Comparison of ENCODE assay signal across 8 cellular contexts in genomic region chr1:87426846-87427245, GRCh38.
DNase-seq lines count a peak whose midpoint lies in the region; ATAC-seq, FAIRE-seq and TF ChIP-seq lines count a peak whose summit lies in the region.
"Not testable (repeated sequence)": the region's sequence is repeated elsewhere in the genome, so short reads cannot be mapped to it uniquely, and the experiment has no call there.

No MANE protein-coding gene starts in this region.

- H3K79me2 ChIP-seq in astrocyte (ENCODE audit: insufficient read depth, low read length): not testable (repeated sequence)

- H2AFZ ChIP-seq in astrocyte (ENCODE audit: low read depth, low read length): peak overlapping the region; percentile 34

- peak; percentile 83 for ATAC-seq in Right ventricle myocardium inferior

- not testable (repeated sequence) for H3K27ac ChIP-seq in astrocyte (ENCODE audit: low read depth, low read length); endodermal cell (ENCODE audit: low read depth, low read length)

- WGBS in endodermal cell (ENCODE audit: insufficient coverage in 1 of 2, insufficient read length in 1 of 2), 2 experiments: 54 to 67% methylated on average over 3 to 8 of the region's 8 CpGs

- DNase-seq in AG08395 (ENCODE audit: low spot score): peak; percentile 65
- peak; percentile 23 for DNase-seq in GM04503 (ENCODE audit: low read depth)
- DNase-seq in NCI-H226: peak; percentile 47
- peak; percentile 59 for DNase-seq in astrocyte (ENCODE audit: low read depth)
- DNase-seq in endodermal cell: peak; percentile 80
- not testable (repeated sequence) for DNase-seq in Right ventricle myocardium inferior (ENCODE audit: missing footprints)
- DNase-seq in kidney tubule cell (ENCODE audit: low spot score): peak; percentile 50
- DNase-seq in renal cortical epithelial cell (ENCODE audit: low read depth): peak; percentile 56

- not testable (repeated sequence) for H3K9ac ChIP-seq in astrocyte (ENCODE audit: low read length); endodermal cell (ENCODE audit: extremely low read depth, low read length, poor library complexity, severe bottlenecking)

- not testable (repeated sequence) for H3K36me3 Mint-ChIP-seq in astrocyte (ENCODE audit: low read depth, unreplicated experiment); endodermal cell (ENCODE audit: low read depth)

- H4K20me1 ChIP-seq in astrocyte (ENCODE audit: insufficient read depth, low read length): not testable (repeated sequence)

- H3K9me3 ChIP-seq in astrocyte (ENCODE audit: insufficient read depth, low read depth, low read length); endodermal cell (ENCODE audit: control insufficient read depth, low read length): not testable (repeated sequence)

- not testable (repeated sequence) for H3K9me3 Mint-ChIP-seq in astrocyte (ENCODE audit: unreplicated experiment); endodermal cell

- FAIRE-seq in astrocyte (lab: Jason Lieb, UNC): not testable (repeated sequence)

- not testable (repeated sequence) for H3K27ac Mint-ChIP-seq in astrocyte (ENCODE audit: unreplicated experiment)
- H3K27ac Mint-ChIP-seq in endodermal cell: peak overlapping the region; percentile 78

- H3K4me1 ChIP-seq in astrocyte (ENCODE audit: insufficient read depth, low read length); endodermal cell (ENCODE audit: control insufficient read depth, insufficient read depth, low read length): not testable (repeated sequence)

- intact Hi-C loops in Right ventricle myocardium inferior (cut with DNase I): not testable (repeated sequence)

- H3K4me1 Mint-ChIP-seq in astrocyte (ENCODE audit: low read depth, unreplicated experiment) (peaks cover 14% of the 10 kb centered on the region), endodermal cell (peaks cover 29% of the 10 kb centered on the region)

- H3K4me2 ChIP-seq in astrocyte (ENCODE audit: low read length): not testable (repeated sequence)

- H3K4me3 Mint-ChIP-seq in astrocyte (ENCODE audit: unreplicated experiment); endodermal cell: not testable (repeated sequence)

- not testable (repeated sequence) for H3K27me3 ChIP-seq in astrocyte (ENCODE audit: insufficient read depth, low read length); endodermal cell (ENCODE audit: control insufficient read depth, insufficient read depth, low read length, poor library complexity, severe bottlenecking)

- not testable (repeated sequence) for H3K36me3 ChIP-seq in astrocyte (ENCODE audit: insufficient read depth, low read length); endodermal cell (ENCODE audit: control insufficient read depth, insufficient read depth, low read length)

- TF ChIP-seq CTCF in astrocyte (IDR thresholded peaks at IDR 0.05; ENCODE audit: insufficient read depth, low read depth, low read length); endodermal cell (conservative IDR thresholded peaks at IDR 0.05): not testable (repeated sequence)

- H3K4me3 ChIP-seq in astrocyte (ENCODE audit: insufficient read depth, low read depth, low read length); endodermal cell (ENCODE audit: low read length): not testable (repeated sequence)

- H3K27me3 Mint-ChIP-seq in astrocyte (ENCODE audit: low read depth, unreplicated experiment); endodermal cell (ENCODE audit: insufficient read depth): not testable (repeated sequence)
